1 cellular context compared by ENCODE assay signal in genomic region chr11:9853929-9854557, GRCh38.
TF ChIP-seq lines count a peak whose summit lies in the region.

No MANE protein-coding gene starts in this region.

TF ChIP-seq in HepG2, 621 proteins besides CTCF, POLR2A, EP300 and RAD21 (continued from another document):
- no peak for TF ChIP-seq GPBP1L1 (CRISPR knock-in tag; IDR thresholded peaks at IDR 0.05)
- TF ChIP-seq TBL1XR1 (IDR thresholded peaks at IDR 0.05; ENCODE audit: borderline replicate concordance, low read length, partially characterized antibody), result no peak
- TF ChIP-seq, protein P1, sequence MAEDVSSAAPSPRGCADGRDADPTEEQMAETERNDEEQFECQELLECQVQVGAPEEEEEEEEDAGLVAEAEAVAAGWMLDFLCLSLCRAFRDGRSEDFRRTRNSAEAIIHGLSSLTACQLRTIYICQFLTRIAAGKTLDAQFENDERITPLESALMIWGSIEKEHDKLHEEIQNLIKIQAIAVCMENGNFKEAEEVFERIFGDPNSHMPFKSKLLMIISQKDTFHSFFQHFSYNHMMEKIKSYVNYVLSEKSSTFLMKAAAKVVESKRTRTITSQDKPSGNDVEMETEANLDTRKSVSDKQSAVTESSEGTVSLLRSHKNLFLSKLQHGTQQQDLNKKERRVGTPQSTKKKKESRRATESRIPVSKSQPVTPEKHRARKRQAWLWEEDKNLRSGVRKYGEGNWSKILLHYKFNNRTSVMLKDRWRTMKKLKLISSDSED (CRISPR knock-in tag; IDR thresholded peaks at IDR 0.05), result no peak
- TF ChIP-seq BHLHE40 (IDR thresholded peaks at IDR 0.05; ENCODE audit: low read length), result no peak
- TF ChIP-seq, protein P2, sequence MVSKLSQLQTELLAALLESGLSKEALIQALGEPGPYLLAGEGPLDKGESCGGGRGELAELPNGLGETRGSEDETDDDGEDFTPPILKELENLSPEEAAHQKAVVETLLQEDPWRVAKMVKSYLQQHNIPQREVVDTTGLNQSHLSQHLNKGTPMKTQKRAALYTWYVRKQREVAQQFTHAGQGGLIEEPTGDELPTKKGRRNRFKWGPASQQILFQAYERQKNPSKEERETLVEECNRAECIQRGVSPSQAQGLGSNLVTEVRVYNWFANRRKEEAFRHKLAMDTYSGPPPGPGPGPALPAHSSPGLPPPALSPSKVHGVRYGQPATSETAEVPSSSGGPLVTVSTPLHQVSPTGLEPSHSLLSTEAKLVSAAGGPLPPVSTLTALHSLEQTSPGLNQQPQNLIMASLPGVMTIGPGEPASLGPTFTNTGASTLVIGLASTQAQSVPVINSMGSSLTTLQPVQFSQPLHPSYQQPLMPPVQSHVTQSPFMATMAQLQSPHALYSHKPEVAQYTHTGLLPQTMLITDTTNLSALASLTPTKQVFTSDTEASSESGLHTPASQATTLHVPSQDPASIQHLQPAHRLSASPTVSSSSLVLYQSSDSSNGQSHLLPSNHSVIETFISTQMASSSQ (IDR thresholded peaks at IDR 0.05; ENCODE audit: low read depth), result no peak
- TF ChIP-seq, protein P2 (CRISPR knock-in tag; IDR thresholded peaks at IDR 0.05; ENCODE audit: borderline replicate concordance), result no peak
- TF ChIP-seq PPARG (CRISPR knock-in tag; conservative IDR thresholded peaks at IDR 0.05), result no peak
- TF ChIP-seq, protein P3, sequence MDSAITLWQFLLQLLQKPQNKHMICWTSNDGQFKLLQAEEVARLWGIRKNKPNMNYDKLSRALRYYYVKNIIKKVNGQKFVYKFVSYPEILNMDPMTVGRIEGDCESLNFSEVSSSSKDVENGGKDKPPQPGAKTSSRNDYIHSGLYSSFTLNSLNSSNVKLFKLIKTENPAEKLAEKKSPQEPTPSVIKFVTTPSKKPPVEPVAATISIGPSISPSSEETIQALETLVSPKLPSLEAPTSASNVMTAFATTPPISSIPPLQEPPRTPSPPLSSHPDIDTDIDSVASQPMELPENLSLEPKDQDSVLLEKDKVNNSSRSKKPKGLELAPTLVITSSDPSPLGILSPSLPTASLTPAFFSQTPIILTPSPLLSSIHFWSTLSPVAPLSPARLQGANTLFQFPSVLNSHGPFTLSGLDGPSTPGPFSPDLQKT (CRISPR knock-in tag; IDR thresholded peaks at IDR 0.05; ENCODE audit: borderline replicate concordance), result no peak
- TF ChIP-seq SRSF1 (optimal IDR thresholded peaks at IDR 0.05; ENCODE audit: low read depth, low read length), result no peak
- TF ChIP-seq ZBTB1 (CRISPR knock-in tag; IDR thresholded peaks at IDR 0.05; ENCODE audit: borderline replicate concordance), result no peak
- no peak for TF ChIP-seq TSC22D2 (CRISPR knock-in tag; IDR thresholded peaks at IDR 0.05; ENCODE audit: borderline replicate concordance)
- no peak for TF ChIP-seq TFDP1 (CRISPR knock-in tag; IDR thresholded peaks at IDR 0.05; ENCODE audit: borderline replicate concordance)
- no peak for TF ChIP-seq ZNF768 (CRISPR knock-in tag; IDR thresholded peaks at IDR 0.05)
- no peak for TF ChIP-seq ZNF33B (CRISPR knock-in tag; IDR thresholded peaks at IDR 0.05)
- no peak for TF ChIP-seq GMEB1 (CRISPR knock-in tag; IDR thresholded peaks at IDR 0.05; ENCODE audit: borderline replicate concordance)
